Comparison of ENCODE assay signal across 27 cellular contexts in the genomic region with DNA sequence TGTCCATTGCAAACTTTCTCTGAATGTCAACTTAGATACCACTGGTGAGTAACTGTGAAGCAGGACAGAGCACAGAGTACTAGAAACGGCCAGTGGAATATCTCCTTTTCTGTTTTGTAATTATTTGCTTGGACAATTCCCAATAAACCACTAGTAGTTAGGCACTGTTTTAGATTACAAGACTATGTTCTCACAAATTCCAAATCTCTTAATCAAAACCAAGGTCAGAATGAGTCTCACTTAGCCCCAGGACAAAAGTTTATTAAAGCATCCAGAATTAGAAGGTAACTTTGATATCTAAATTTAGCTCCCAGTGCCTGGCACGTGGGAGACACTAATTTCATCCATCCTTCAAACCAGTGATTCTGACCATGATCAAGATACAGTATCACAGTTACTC.
DNase-seq lines count a peak whose midpoint lies in the region; ATAC-seq and TF ChIP-seq lines count a peak whose summit lies in the region.
"Had no signal": no experiment of that assay in that cellular context is flagged by ENCODE, and none has a peak within 500 bp of the region (broad histone marks: within the 10 kb centered on the region; RNA-seq: fewer than 3 reads in every experiment).

No MANE protein-coding gene starts in this region.

- H3K4me2 ChIP-seq in PC-3 (ENCODE audit: low read length), result no peak overlapping the region
- peak overlapping the region; percentile 17 for H3K4me2 ChIP-seq in neural progenitor cell

- no peak overlapping the region for H3K4me3 Mint-ChIP-seq in neural progenitor cell
- no peak overlapping the region for H3K4me3 Mint-ChIP-seq in stimulated activated effector memory CD8-positive, alpha-beta T cell treated with anti-CD3 and anti-CD28 coated beads, Interleukin-12 subunit alpha, Interleukin-12 subunit beta, amount 100 ng/mL, for 72 hours
- H3K4me3 Mint-ChIP-seq: activated naive CD8-positive, alpha-beta T cell; B cell; nephron progenitor cell; T-helper 2 cell treated with Interferon-gamma antibody and Interleukin-4, amounts not matched to agents 5 μg/mL and 100 μg/mL, for 36 hours had no signal

- H4K20me1 ChIP-seq in PC-3 (ENCODE audit: low read length), result no peaks in the 10 kb centered on the region
- peaks cover 100% of the 10 kb centered on the region for H4K20me1 ChIP-seq in neural progenitor cell (ENCODE audit: low read depth)

- no peaks in the 10 kb centered on the region for H3F3A ChIP-seq in PC-3 (ENCODE audit: low read length, unreplicated experiment)
- H3F3A ChIP-seq in neural progenitor cell (ENCODE audit: low read depth), result peaks cover 7% of the 10 kb centered on the region

- TF ChIP-seq CTCF in PC-3 (conservative IDR thresholded peaks at IDR 0.05; ENCODE audit: low read depth, low read length) (no peak), neural progenitor cell (IDR thresholded peaks at IDR 0.05) (no peak)

- H3K9me2 ChIP-seq in PC-3 (replicated peaks; ENCODE audit: low read length), result no peaks in the 10 kb centered on the region

- H3K9ac ChIP-seq in PC-3 (ENCODE audit: low read length), result no peak overlapping the region
- H3K9ac ChIP-seq in neural progenitor cell, result no peak overlapping the region

- H3K9me3 Mint-ChIP-seq in neural progenitor cell, result no peaks in the 10 kb centered on the region
- peaks cover 7% of the 10 kb centered on the region for H3K9me3 Mint-ChIP-seq in stimulated activated effector memory CD8-positive, alpha-beta T cell treated with anti-CD3 and anti-CD28 coated beads, Interleukin-12 subunit alpha, Interleukin-12 subunit beta, amount 100 ng/mL, for 72 hours
- H3K9me3 Mint-ChIP-seq: activated T-helper 2 cell treated with anti-CD3 and anti-CD28 coated beads, Interferon-gamma antibody, Interleukin-2, Interleukin-4, amounts not matched to agents 10 μg/mL and 5 μg/mL and 100 μg/mL, durations not matched to agents 14 hours and 24 hours and 36 hours; T-helper 2 cell treated with Interferon-gamma antibody and Interleukin-4, amounts not matched to agents 5 μg/mL and 100 μg/mL, for 36 hours had no signal

- DNase-seq in EL (peak; percentile 69), PC-3 (peak; percentile 56), fibroblast of peridontal ligament (ENCODE audit: extremely low read depth) (peak; percentile 78), neural progenitor cell (ENCODE audit: low spot score) (no peak), NCI-H1417 (lab: John Stamatoyannopoulos, UW) (no peak), COLO829 (ENCODE audit: low spot score) (no peak)
- DNase-seq in stimulated activated effector memory CD8-positive, alpha-beta T cell treated with anti-CD3 and anti-CD28 coated beads, Interleukin-12 subunit alpha, Interleukin-12 subunit beta, amount 100 ng/mL, for 72 hours (ENCODE audit: low spot score in 2 of 2), result no peak
- DNase-seq: activated CD4-positive, alpha-beta T cell treated with anti-CD3 and anti-CD28 coated beads, Interleukin-2, amount 50 U/mL, for 1 hour; brain microvascular endothelial cell; Caco-2; DMS79 treated with DMSO at 0.1 percent for 48 hours; MM.1S; NCI-H146; NCI-H526; nephron progenitor cell; small intestine; stimulated activated CD4-positive, alpha-beta T cell treated with anti-CD3 and anti-CD28 coated beads, Interleukin-4, amount 100 ng/mL, for 1 hour; stimulated activated naive CD4-positive, alpha-beta T cell treated with Interleukin-2 at 50 U/mL for 16 hours; WERI-Rb-1 had no signal

- H3K4me3 ChIP-seq in PC-3 (ENCODE audit: low read length), result no peak overlapping the region
- no peak overlapping the region for H3K4me3 ChIP-seq in neural progenitor cell
- H3K4me3 ChIP-seq: coronary artery, SK-N-MC had no signal

- ATAC-seq in PC-3, result peak; percentile 37
- no peak for ATAC-seq in stimulated activated effector memory CD8-positive, alpha-beta T cell treated with anti-CD3 and anti-CD28 coated beads, Interleukin-12 subunit alpha, Interleukin-12 subunit beta, amount 100 ng/mL, for 72 hours
- ATAC-seq in HG03139 (IDR thresholded peaks at IDR 0.05; ENCODE audit: unreplicated experiment), result no peak

- no peaks in the 10 kb centered on the region for H3K79me2 ChIP-seq in PC-3 (ENCODE audit: low read length)
- peaks cover 98% of the 10 kb centered on the region for H3K79me2 ChIP-seq in neural progenitor cell (ENCODE audit: low read depth)

- H3K27me3 ChIP-seq in PC-3 (ENCODE audit: low read length) (no peaks in the 10 kb centered on the region), neural progenitor cell (no peaks in the 10 kb centered on the region)
- H3K27me3 ChIP-seq: brain microvascular endothelial cell had no signal

- H3K36me3 Mint-ChIP-seq in neural progenitor cell, result peaks cover 44% of the 10 kb centered on the region
- H3K36me3 Mint-ChIP-seq in stimulated activated effector memory CD8-positive, alpha-beta T cell treated with anti-CD3 and anti-CD28 coated beads, Interleukin-12 subunit alpha, Interleukin-12 subunit beta, amount 100 ng/mL, for 72 hours, result no peaks in the 10 kb centered on the region
- H3K36me3 Mint-ChIP-seq: activated naive CD8-positive, alpha-beta T cell had no signal

- BruUV-seq in PC-3 (replicated peaks; lab: Mats Ljungman, UMichigan), result no TSS peak

- H3K4me1 ChIP-seq in PC-3 (ENCODE audit: insufficient read depth, low read length) (0 out of 2 replicates have a peak, but pooled peaks cover 4% of the 10 kb centered on the region), neural progenitor cell (peaks cover 31% of the 10 kb centered on the region)
- H3K4me1 ChIP-seq: Caco-2 had no signal

- H2AFZ ChIP-seq in PC-3 (ENCODE audit: low read length), result no peak overlapping the region
- no peak overlapping the region for H2AFZ ChIP-seq in neural progenitor cell (replicated peaks)

- POLR2A ChIA-PET in PC-3 (lab: Charles Lee; ENCODE audit: unreplicated experiment), result no interaction called here

- H3K9me3 ChIP-seq in PC-3 (ENCODE audit: low read length), result no peaks in the 10 kb centered on the region
- H3K9me3 ChIP-seq in neural progenitor cell (ENCODE audit: low read depth), result no peaks in the 10 kb centered on the region
- H3K9me3 ChIP-seq: Caco-2 had no signal

- H3K27me3 Mint-ChIP-seq in neural progenitor cell (ENCODE audit: insufficient read depth, low read depth), result no peaks in the 10 kb centered on the region

- no peak overlapping the region for H3K27ac Mint-ChIP-seq in neural progenitor cell
- H3K27ac Mint-ChIP-seq in stimulated activated effector memory CD8-positive, alpha-beta T cell treated with anti-CD3 and anti-CD28 coated beads, Interleukin-12 subunit alpha, Interleukin-12 subunit beta, amount 100 ng/mL, for 72 hours, result no peak overlapping the region
- H3K27ac Mint-ChIP-seq: activated naive CD8-positive, alpha-beta T cell; activated T-helper 2 cell treated with anti-CD3 and anti-CD28 coated beads, Interferon-gamma antibody, Interleukin-2, Interleukin-4, amounts not matched to agents 10 μg/mL and 5 μg/mL and 100 μg/mL, durations not matched to agents 14 hours and 24 hours and 36 hours; B cell; nephron progenitor cell; progenitor cell of endocrine pancreas; T-helper 2 cell treated with Interferon-gamma antibody and Interleukin-4, amounts not matched to agents 5 μg/mL and 100 μg/mL, for 36 hours had no signal

- peaks cover 48% of the 10 kb centered on the region for H3K4me1 Mint-ChIP-seq in neural progenitor cell
- H3K4me1 Mint-ChIP-seq in stimulated activated effector memory CD8-positive, alpha-beta T cell treated with anti-CD3 and anti-CD28 coated beads, Interleukin-12 subunit alpha, Interleukin-12 subunit beta, amount 100 ng/mL, for 72 hours, result no peaks in the 10 kb centered on the region
- H3K4me1 Mint-ChIP-seq: B cell had no signal

- intact Hi-C loops in PC-3 (cut with micrococcal nuclease), result no loop called here

- no peaks in the 10 kb centered on the region for H3K36me3 ChIP-seq in PC-3 (ENCODE audit: low read depth, low read length)
- peaks cover 13% of the 10 kb centered on the region for H3K36me3 ChIP-seq in neural progenitor cell
- H3K36me3 ChIP-seq: brain microvascular endothelial cell, WERI-Rb-1 had no signal

- CTCF ChIA-PET in PC-3 (lab: Charles Lee), result interaction anchor here (0.6 kb wide), 1 partner anchor 20 kb away, joined by 3 read pairs; no protein-coding TSS in a partner anchor

- H3K27ac ChIP-seq in PC-3 (ENCODE audit: low read length) (no peak overlapping the region), neural progenitor cell (no peak overlapping the region)
- H3K27ac ChIP-seq: brain microvascular endothelial cell, coronary artery, SK-N-MC, WERI-Rb-1 had no signal

Comparison
In these comparisons a context has a peak if more than half of its experiments do, and no peak if none do; other contexts are left out.
1. DNase-seq: peak in EL (single experiment), PC-3 (single experiment) and fibroblast of peridontal ligament (single experiment); none in neural progenitor cell (single experiment), stimulated activated effector memory CD8-positive, alpha-beta T cell treated with anti-CD3 and anti-CD28 coated beads, Interleukin-12 subunit alpha, Interleukin-12 subunit beta, amount 100 ng/mL, for 72 hours (0 of 2), NCI-H1417 (0 of 3) and COLO829 (single experiment).